12 cellular contexts compared by ENCODE assay signal in genomic region chr22:49655168-49655812, GRCh38.
A peak's percentile ranks its signal among the peaks of the same experiment; 100 is the strongest.
DNase-seq lines count a peak whose midpoint lies in the region; ATAC-seq, FAIRE-seq and TF ChIP-seq lines count a peak whose summit lies in the region.
"Had no signal": no experiment of that assay in that cellular context is flagged by ENCODE, and none has a peak within 500 bp of the region (broad histone marks: within the 10 kb centered on the region; RNA-seq: fewer than 3 reads in every experiment).

No MANE protein-coding gene starts in this region.

- FAIRE-seq in K562 (lab: Jason Lieb, UNC), result no peak
- FAIRE-seq: colon had no signal

- H3K4me1 ChIP-seq in MM.1S (ENCODE audit: low read length) (0 out of 2 replicates have a peak, but pooled peaks cover 7% of the 10 kb centered on the region), K562 (replicated peaks in 1 of 2; ENCODE audit: control insufficient read depth in 2 of 2, insufficient read depth in 2 of 2, low read length in 2 of 2) (peaks cover 12 to 40% of the 10 kb centered on the region in 2 experiments; a peak in 3 of 5 replicates), sigmoid colon (no peaks in the 10 kb centered on the region)
- H3K4me1 ChIP-seq: SJSA1 had no signal

- DNase-seq in activated naive CD4-positive, alpha-beta T cell treated with anti-CD3 and anti-CD28 coated beads for 36 hours, result no peak
- DNase-seq in activated naive CD4-positive, alpha-beta T cell treated with Interleukin-2 at 50 U/mL for 16 hours, result no peak
- DNase-seq in MM.1S (no peak), K562 (ENCODE audit: extremely low read depth in 1 of 4, low spot score in 3 of 4) (no peak), NCI-H2081 treated with DMSO at 0.1 percent for 48 hours (lab: John Stamatoyannopoulos, UW) (no peak), NCI-H345 treated with DMSO at 0.1 percent for 48 hours (lab: John Stamatoyannopoulos, UW; ENCODE audit: unreplicated experiment) (no peak), sigmoid colon (no peak)
- no peak for DNase-seq in stimulated activated naive CD8-positive, alpha-beta T cell treated with anti-CD3 and anti-CD28 coated beads, Interleukin-15, amount 100 ng/mL, for 72 hours
- DNase-seq: mammary epithelial cell, ovary had no signal

- ATAC-seq in K562, result no peak
- ATAC-seq in stimulated activated naive CD8-positive, alpha-beta T cell treated with anti-CD3 and anti-CD28 coated beads, Interleukin-15, amount 100 ng/mL, for 72 hours, result no peak

- H3K9me1 ChIP-seq in K562 (ENCODE audit: control insufficient read depth, insufficient read depth, low read length), result no peaks in the 10 kb centered on the region

- no peak for TF ChIP-seq CTCF in MM.1S (IDR thresholded peaks at IDR 0.05; ENCODE audit: low read length)
- TF ChIP-seq CTCF in K562 (IDR thresholded peaks at IDR 0.05 in 2 of 3, conservative IDR thresholded peaks at IDR 0.05 in 1 of 3; ENCODE audit: insufficient read depth in 2 of 3, low read depth in 1 of 3, low read length in 3 of 3), result no peak
- no peak for TF ChIP-seq CTCF in sigmoid colon (IDR thresholded peaks at IDR 0.05)

- POLR2A ChIA-PET in K562 (lab: Yijun Ruan, JAX), result no interaction called here

- H3K9me3 Mint-ChIP-seq in activated naive CD4-positive, alpha-beta T cell treated with anti-CD3 and anti-CD28 coated beads for 36 hours, result no peaks in the 10 kb centered on the region
- H3K9me3 Mint-ChIP-seq in stimulated activated naive CD8-positive, alpha-beta T cell treated with anti-CD3 and anti-CD28 coated beads, Interleukin-15, amount 100 ng/mL, for 72 hours, result no peaks in the 10 kb centered on the region

- H3K27ac Mint-ChIP-seq in activated naive CD4-positive, alpha-beta T cell treated with anti-CD3 and anti-CD28 coated beads for 36 hours, result no peak overlapping the region
- H3K27ac Mint-ChIP-seq in stimulated activated naive CD8-positive, alpha-beta T cell treated with anti-CD3 and anti-CD28 coated beads, Interleukin-15, amount 100 ng/mL, for 72 hours, result peak overlapping the region in 1 of 2 donors; percentile 86

- no peak for TF ChIP-seq RAD21 in K562 (CRISPR knock-in tag; conservative IDR thresholded peaks at IDR 0.05 in 1 of 2, IDR thresholded peaks at IDR 0.05 in 1 of 2)

- CTCF ChIA-PET in activated naive CD4-positive, alpha-beta T cell treated with anti-CD3 and anti-CD28 coated beads for 36 hours (lab: Charles Lee), result interaction anchor here (0.6 to 1.0 kb wide), 2 partner anchors 12 to 110 kb away, joined by 3 read pairs; no protein-coding TSS in a partner anchor
- CTCF ChIA-PET in K562 (lab: Yijun Ruan, JAX; ENCODE audit: low intra/inter-chr PET ratio), result interaction anchor here (0.7 kb wide), 1 partner anchor 13 kb away, joined by 5 read pairs; no protein-coding TSS in a partner anchor

- peaks cover 4% of the 10 kb centered on the region; the same call in 1 of the 2 replicates for H4K20me1 ChIP-seq in MM.1S (ENCODE audit: insufficient read depth, low read length)
- peaks cover 2% of the 10 kb centered on the region for H4K20me1 ChIP-seq in K562 (replicated peaks; ENCODE audit: control insufficient read depth, insufficient read depth, low read length)

- H3K9ac ChIP-seq in MM.1S (ENCODE audit: low read length) (no peak overlapping the region), K562 (ENCODE audit: insufficient read depth in 1 of 2, low read depth in 2 of 2, low read length in 2 of 2) (peak overlapping the region in 1 of 2 experiments; percentile 82; a peak in 2 of 4 replicates)

- H3K4me3 Mint-ChIP-seq in activated naive CD4-positive, alpha-beta T cell treated with anti-CD3 and anti-CD28 coated beads for 36 hours, result peak overlapping the region; percentile 87
- H3K4me3 Mint-ChIP-seq in stimulated activated naive CD8-positive, alpha-beta T cell treated with anti-CD3 and anti-CD28 coated beads, Interleukin-15, amount 100 ng/mL, for 72 hours, result peak overlapping the region; percentile 94 to 96

- 78% methylated on average over 19 of the region's 29 CpGs for WGBS in K562 (ENCODE audit: insufficient coverage, low coverage, missing lambda C conversion rate)
- 77 to 80% methylated on average over 29 of the region's 29 CpGs for WGBS in sigmoid colon, 2 donors

- H3K27ac ChIP-seq in MM.1S (ENCODE audit: low read length) (no peak overlapping the region), K562 (ENCODE audit: extremely low read depth, low read depth, low read length) (no peak overlapping the region), sigmoid colon (no peak overlapping the region)
- H3K27ac ChIP-seq: ovary, SJSA1 had no signal

- no peaks in the 10 kb centered on the region for H3K27me3 Mint-ChIP-seq in activated naive CD4-positive, alpha-beta T cell treated with anti-CD3 and anti-CD28 coated beads for 36 hours (ENCODE audit: low read depth)
- H3K27me3 Mint-ChIP-seq in stimulated activated naive CD8-positive, alpha-beta T cell treated with anti-CD3 and anti-CD28 coated beads, Interleukin-15, amount 100 ng/mL, for 72 hours, result no peaks in the 10 kb centered on the region

- H3K4me2 ChIP-seq in MM.1S (ENCODE audit: low read depth, low read length) (peak overlapping the region; percentile 95), K562 (ENCODE audit: insufficient read depth, low read length) (peak overlapping the region; percentile 86)

- H3F3A ChIP-seq in MM.1S (ENCODE audit: insufficient read depth, low read length), result no peaks in the 10 kb centered on the region

- H3K9me2 ChIP-seq in MM.1S (replicated peaks; ENCODE audit: insufficient read depth, low read length), result no peaks in the 10 kb centered on the region

- no peaks in the 10 kb centered on the region for H3K9me3 ChIP-seq in MM.1S (replicated peaks; ENCODE audit: insufficient read depth, low read length)
- H3K9me3 ChIP-seq in K562 (replicated peaks; ENCODE audit: control insufficient read depth, insufficient read depth, low read depth, low read length), result no peaks in the 10 kb centered on the region
- H3K9me3 ChIP-seq in sigmoid colon, result no peaks in the 10 kb centered on the region
- H3K9me3 ChIP-seq: ovary, SJSA1 had no signal

- peaks cover 47% of the 10 kb centered on the region for H3K4me1 Mint-ChIP-seq in activated naive CD4-positive, alpha-beta T cell treated with anti-CD3 and anti-CD28 coated beads for 36 hours (ENCODE audit: low read depth)
- peaks cover 64% of the 10 kb centered on the region for H3K4me1 Mint-ChIP-seq in stimulated activated naive CD8-positive, alpha-beta T cell treated with anti-CD3 and anti-CD28 coated beads, Interleukin-15, amount 100 ng/mL, for 72 hours

- H3K4me3 ChIP-seq in MM.1S (ENCODE audit: low read length) (0 out of 2 replicates have a peak overlapping the region, but pooled peaks have one; percentile 78), K562 (peak overlapping the region; percentile 94), sigmoid colon (no peak overlapping the region)
- H3K4me3 ChIP-seq: ovary, SJSA1 had no signal

- TF ChIP-seq EP300 in K562 (IDR thresholded peaks at IDR 0.05; ENCODE audit: low read length) (no peak), sigmoid colon (IDR thresholded peaks at IDR 0.05) (no peak)

- H3K36me3 ChIP-seq in MM.1S (replicated peaks; ENCODE audit: insufficient read depth, low read length) (no peaks in the 10 kb centered on the region), K562 (ENCODE audit: control insufficient read depth, insufficient read depth, low read length) (peaks cover 26% of the 10 kb centered on the region; the same call in 2 of the 3 replicates), sigmoid colon (no peaks in the 10 kb centered on the region)
- H3K36me3 ChIP-seq: ovary, SJSA1 had no signal

- no peaks in the 10 kb centered on the region for H3K27me3 ChIP-seq in MM.1S (replicated peaks; ENCODE audit: insufficient read depth, low read length)
- H3K27me3 ChIP-seq in K562 (ENCODE audit: control insufficient read depth in 2 of 2, insufficient read depth in 2 of 2, low read length in 2 of 2), result no peaks in the 10 kb centered on the region; a peak in 1 of 5 replicates
- peaks cover 0 to 23% (median 0%) of the 10 kb centered on the region in 3 donors for H3K27me3 ChIP-seq in sigmoid colon
- H3K27me3 ChIP-seq: ovary, SJSA1 had no signal

- H3K79me2 ChIP-seq in MM.1S (ENCODE audit: low read length) (peaks cover 69% of the 10 kb centered on the region), K562 (ENCODE audit: control insufficient read depth, insufficient read depth, low read length) (peaks cover 69% of the 10 kb centered on the region)

- intact Hi-C loops in activated naive CD4-positive, alpha-beta T cell treated with anti-CD3 and anti-CD28 coated beads for 36 hours (cut with micrococcal nuclease), result no loop called here
- intact Hi-C loops in K562 (cut with micrococcal nuclease), result no loop called here
- intact Hi-C loops in sigmoid colon (cut with DNase I), result no loop called here

- H3K36me3 Mint-ChIP-seq in activated naive CD4-positive, alpha-beta T cell treated with anti-CD3 and anti-CD28 coated beads for 36 hours (ENCODE audit: low read depth), result peaks cover 22% of the 10 kb centered on the region

- BruUV-seq in K562 (replicated peaks; lab: Mats Ljungman, UMichigan), result no TSS peak

- no peak overlapping the region for H2AFZ ChIP-seq in MM.1S (ENCODE audit: low read length)
- no peak overlapping the region for H2AFZ ChIP-seq in K562 (ENCODE audit: low read depth, low read length)

- in situ Hi-C loops in K562 (cut with MboI), result no loop called here

- TF ChIP-seq POLR2A in K562 (conservative IDR thresholded peaks at IDR 0.05) (no peak), sigmoid colon (IDR thresholded peaks at IDR 0.05) (no peak)

TF ChIP-seq in K562, 482 proteins besides CTCF, POLR2A, EP300 and RAD21:
- TF ChIP-seq CEBPG (CRISPR knock-in tag; IDR thresholded peaks at IDR 0.05), result peak; percentile 53; the same call in 1 of the 2 replicates
- peak; percentile 60 to 62 for TF ChIP-seq CEBPG (tag; conservative IDR thresholded peaks at IDR 0.05 in 1 of 2, IDR thresholded peaks at IDR 0.05 in 1 of 2)
- no peak for TF ChIP-seq TAF1 (IDR thresholded peaks at IDR 0.05; ENCODE audit: control insufficient read depth, extremely low read depth, insufficient read depth, low read length, severe bottlenecking)
- TF ChIP-seq ILK (tag; IDR thresholded peaks at IDR 0.05; ENCODE audit: borderline replicate concordance, low read depth), result no peak
- peak; percentile 67 for TF ChIP-seq RBFOX2 (IDR thresholded peaks at IDR 0.05; ENCODE audit: low read depth, low read length)
- TF ChIP-seq CEBPB (tag; IDR thresholded peaks at IDR 0.05), result peak; percentile 76

Comparison
In these comparisons a context has a peak if more than half of its experiments do, and no peak if none do; other contexts are left out.
1. H3K4me3 ChIP-seq: peak in MM.1S (single experiment) and K562 (single experiment); none in sigmoid colon (0 of 4).